Comparison of ENCODE assay signal across 15 cellular contexts in the genomic region with DNA sequence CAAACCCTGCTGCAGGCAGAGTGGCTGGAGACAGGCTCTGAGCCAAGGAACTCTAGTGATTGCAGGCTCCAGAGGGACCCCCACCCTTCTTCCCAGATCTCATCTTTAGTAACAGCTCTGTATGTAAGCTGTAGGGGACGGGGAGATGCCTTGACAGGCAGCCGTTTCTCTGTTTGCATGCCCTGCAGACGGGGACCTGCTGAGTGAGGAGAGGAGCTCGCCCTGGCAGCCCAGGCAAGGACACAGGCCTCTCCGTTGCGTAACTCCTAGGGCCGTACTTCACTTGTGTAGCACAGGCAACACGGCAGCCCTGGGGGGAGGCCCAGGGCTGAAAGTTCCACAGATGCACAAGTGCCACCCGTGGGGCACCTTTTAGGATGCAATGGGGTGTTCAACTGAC. TPM values are rescaled to one million over a fixed set of nuclear protein-coding genes. Genes with fewer than 3 reads are reported as not detected.
"Had no signal": no experiment of that assay in that cellular context is flagged by ENCODE, and none has a peak within 500 bp of the region (broad histone marks: within the 10 kb centered on the region; RNA-seq: fewer than 3 reads in every experiment).

No MANE protein-coding gene starts in this region.

- H3K27me3 ChIP-seq: vagina had no signal

- H3K27ac ChIP-seq: coronary artery, psoas muscle, stomach, vagina had no signal

- H3K27ac Mint-ChIP-seq: activated T-helper 1 cell treated with anti-CD3 and anti-CD28 coated beads, Interleukin-12 subunit alpha, Interleukin-12 subunit beta, Interleukin-2, Interleukin-4 antibody, amounts not matched to agents 30 ng/mL and 10 ng/mL and 1 ng/mL, durations not matched to agents 14 hours and 24 hours and 36 hours had no signal

- H3K9me3 ChIP-seq: psoas muscle, vagina had no signal

- ATAC-seq: psoas muscle had no signal

- H3K4me3 ChIP-seq: coronary artery, psoas muscle, stomach, vagina had no signal

- H3K4me3 Mint-ChIP-seq: activated T-helper 1 cell treated with anti-CD3 and anti-CD28 coated beads, Interleukin-12 subunit alpha, Interleukin-12 subunit beta, Interleukin-2, Interleukin-4 antibody, amounts not matched to agents 30 ng/mL and 10 ng/mL and 1 ng/mL, durations not matched to agents 14 hours and 24 hours and 36 hours had no signal

- DNase-seq: activated CD4-positive, alpha-beta T cell treated with anti-CD3 and anti-CD28 coated beads for 48 hours; activated naive CD4-positive, alpha-beta T cell; effector CD8-positive, alpha-beta T cell; foreskin melanocyte; islet precursor cell; psoas muscle; stimulated activated CD4-positive, alpha-beta T cell treated with anti-CD3 and anti-CD28 coated beads, Interleukin-4, amount 100 ng/mL, for 24 hours; stomach had no signal

- H3K9me3 Mint-ChIP-seq: activated T-helper 1 cell treated with anti-CD3 and anti-CD28 coated beads, Interleukin-12 subunit alpha, Interleukin-12 subunit beta, Interleukin-2, Interleukin-4 antibody, amounts not matched to agents 30 ng/mL and 10 ng/mL and 1 ng/mL, durations not matched to agents 14 hours and 24 hours and 36 hours had no signal

- H3K4me1 ChIP-seq: psoas muscle, stomach, vagina had no signal

- H3K36me3 ChIP-seq: stomach, vagina had no signal

RNA-seq across cellular contexts. Expression of a gene that starts 14.7 kb away (rescaled TPM):
- total RNA-seq: liver, mesenteric fat pad had no signal
- polyA plus RNA-seq: liver had no signal

RNA-seq across cellular contexts. Expression of a gene that starts 52.7 kb away (rescaled TPM):
- total RNA-seq: activated T-helper 1 cell treated with anti-CD3 and anti-CD28 coated beads, Interleukin-12 subunit alpha, Interleukin-12 subunit beta, Interleukin-2, Interleukin-4 antibody, amounts not matched to agents 30 ng/mL and 10 ng/mL and 1 ng/mL, durations not matched to agents 14 hours and 24 hours and 36 hours; astrocyte; liver; mesenteric fat pad; stomach; vagina had no signal
- polyA plus RNA-seq: liver, neural cell, stomach had no signal
